ENCODE assay signal across 22 cellular contexts in the genomic region with DNA sequence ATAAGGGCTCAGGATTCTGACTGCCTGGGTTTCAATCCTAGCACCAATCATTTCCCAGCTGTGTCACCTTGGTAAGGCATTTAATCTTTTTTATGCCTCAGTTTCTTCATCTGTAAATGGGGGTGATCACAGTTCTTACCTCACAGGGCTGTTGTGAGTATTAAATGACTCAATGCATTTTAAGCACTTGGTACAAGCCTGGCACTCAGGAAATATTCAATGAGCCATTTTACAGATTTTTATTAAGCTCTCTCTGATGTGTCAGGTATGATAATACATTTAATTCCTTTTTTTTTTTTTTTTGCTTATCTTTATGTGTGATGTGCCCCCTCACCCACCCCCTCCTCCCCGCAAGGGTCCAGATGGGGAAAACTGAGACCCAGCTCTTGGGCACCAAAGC. TPM values are rescaled to one million over a fixed set of nuclear protein-coding genes. Genes with fewer than 3 reads are reported as not detected.
DNase-seq lines count a peak whose midpoint lies in the region; ATAC-seq, FAIRE-seq and TF ChIP-seq lines count a peak whose summit lies in the region.
"Had no signal": no experiment of that assay in that cellular context is flagged by ENCODE, and none has a peak within 500 bp of the region (broad histone marks: within the 10 kb centered on the region; RNA-seq: fewer than 3 reads in every experiment).

No MANE protein-coding gene starts in this region.

- H3K9ac ChIP-seq in BLaER1 (no peak overlapping the region), OCI-LY3 (ENCODE audit: low read length) (no peak overlapping the region), HepG2 (ENCODE audit: insufficient read depth, low read depth, low read length) (no peak overlapping the region)

- H3K4me2 ChIP-seq in BLaER1 (peak overlapping the region; percentile 74), OCI-LY3 (ENCODE audit: low read length) (0 out of 2 replicates have a peak overlapping the region, but pooled peaks have one; percentile 12), HepG2 (ENCODE audit: low read depth, low read length) (no peak overlapping the region)

- TF ChIP-seq POLR2A in esophagus squamous epithelium (IDR thresholded peaks at IDR 0.05) (no peak), sigmoid colon (IDR thresholded peaks at IDR 0.05) (no peak), HepG2 (IDR thresholded peaks at IDR 0.05; ENCODE audit: insufficient read depth in 1 of 2, low read depth in 2 of 2, low read length in 2 of 2) (no peak)

- WGBS in esophagus squamous epithelium, 2 donors, result 86% methylated on average over 1 of the region's 1 CpG; no CpG with 5 or more reads in 1 of the 2 donors
- 82 to 94% methylated on average over 1 of the region's 1 CpG for WGBS in sigmoid colon, 2 donors
- 2% methylated on average over 1 of the region's 1 CpG for WGBS in HepG2 (ENCODE audit: low lambda C conversion rate)

- no peak overlapping the region for H3K27ac ChIP-seq in BLaER1
- no peak overlapping the region for H3K27ac ChIP-seq in OCI-LY3 (ENCODE audit: low read length)
- H3K27ac ChIP-seq in esophagus squamous epithelium, result peak overlapping the region; percentile 49 to 92 (median 84)
- H3K27ac ChIP-seq in sigmoid colon, result peak overlapping the region; percentile 96 to 99 (median 99)
- H3K27ac ChIP-seq in HepG2 (ENCODE audit: extremely low read length, insufficient read depth, low read length), result no peak overlapping the region
- H3K27ac ChIP-seq: lower lobe of right lung, upper lobe of right lung had no signal

- ATAC-seq in HG02759 (IDR thresholded peaks at IDR 0.05; ENCODE audit: unreplicated experiment) (no peak), HG03097 (IDR thresholded peaks at IDR 0.05; ENCODE audit: low FRiP score, unreplicated experiment) (no peak), HepG2 (no peak)
- ATAC-seq: activated CD4-positive, CD25-positive, alpha-beta regulatory T cell treated with anti-CD3 and anti-CD28 coated beads, Interleukin-2, amount 50 U/mL, for 24 hours; activated naive CD8-positive, alpha-beta T cell treated with anti-CD3 and anti-CD28 coated beads, Interleukin-2, amount 50 U/mL, for 24 hours; lower lobe of right lung; stimulated activated naive CD8-positive, alpha-beta T cell treated with anti-CD3 and anti-CD28 coated beads, Interleukin-15, amount 100 ng/mL, for 72 hours; upper lobe of right lung had no signal

- TF ChIP-seq EP300 in sigmoid colon (IDR thresholded peaks at IDR 0.05), result no peak
- TF ChIP-seq EP300 in HepG2 (IDR thresholded peaks at IDR 0.05; ENCODE audit: low read depth in 2 of 2, low read length in 2 of 2), result no peak
- TF ChIP-seq EP300 in HepG2 (CRISPR knock-in tag; IDR thresholded peaks at IDR 0.05; ENCODE audit: borderline replicate concordance), result no peak

- H3K4me1 Mint-ChIP-seq in type B pancreatic cell (ENCODE audit: unreplicated experiment), result peaks cover 9% of the 10 kb centered on the region

- no peak overlapping the region for H3K4me3 Mint-ChIP-seq in type B pancreatic cell
- H3K4me3 Mint-ChIP-seq: activated CD4-positive, alpha-beta memory T cell treated with anti-CD3 and anti-CD28 coated beads, Interleukin-2, amount 10 ng/mL, durations not matched to agents 7 days and 5 days; activated naive CD8-positive, alpha-beta T cell treated with anti-CD3 and anti-CD28 coated beads, Interleukin-2, amount 50 U/mL, for 24 hours; CD4-positive, alpha-beta memory T cell; dendritic cell treated with granulocyte-macrophage colony-stimulating factor and Interleukin-4, amounts not matched to agents 40 ng/mL and 50 ng/mL, for 4 days; stimulated activated naive CD8-positive, alpha-beta T cell treated with anti-CD3 and anti-CD28 coated beads, Interleukin-15, amount 100 ng/mL, for 72 hours had no signal

- no peak for TF ChIP-seq CTCF in OCI-LY3 (IDR thresholded peaks at IDR 0.05; ENCODE audit: low read depth, low read length)
- TF ChIP-seq CTCF in esophagus squamous epithelium (IDR thresholded peaks at IDR 0.05), result no peak
- no peak for TF ChIP-seq CTCF in sigmoid colon (IDR thresholded peaks at IDR 0.05)
- TF ChIP-seq CTCF in type B pancreatic cell (conservative IDR thresholded peaks at IDR 0.05), result no peak
- TF ChIP-seq CTCF in HepG2 (CRISPR knock-in tag; IDR thresholded peaks at IDR 0.05), result no peak

- peaks cover 6% of the 10 kb centered on the region for H3K36me3 Mint-ChIP-seq in type B pancreatic cell
- H3K36me3 Mint-ChIP-seq: CD4-positive, alpha-beta memory T cell had no signal

- H3K4me3 ChIP-seq in BLaER1 (no peak overlapping the region), OCI-LY3 (ENCODE audit: low read length) (no peak overlapping the region), esophagus squamous epithelium (no peak overlapping the region), sigmoid colon (peak overlapping the region in 3 of 4 donors; percentile 68 to 88 (median 82)), HepG2 (replicated peaks in 1 of 3; ENCODE audit: insufficient read depth in 1 of 3, low read depth in 2 of 3, low read length in 3 of 3) (no peak overlapping the region)
- H3K4me3 ChIP-seq: lower lobe of right lung, upper lobe of right lung had no signal

- no peaks in the 10 kb centered on the region for H3K79me2 ChIP-seq in OCI-LY3 (ENCODE audit: low read length)
- no peaks in the 10 kb centered on the region for H3K79me2 ChIP-seq in HepG2 (ENCODE audit: insufficient read depth, low read length)

- H3K9me3 ChIP-seq in BLaER1 (no peaks in the 10 kb centered on the region), OCI-LY3 (ENCODE audit: insufficient read depth, low read length) (no peaks in the 10 kb centered on the region), esophagus squamous epithelium (no peaks in the 10 kb centered on the region), sigmoid colon (no peaks in the 10 kb centered on the region), HepG2 (ENCODE audit: low read length) (no peaks in the 10 kb centered on the region)
- H3K9me3 ChIP-seq: lower lobe of right lung, upper lobe of right lung had no signal

- CTCF ChIA-PET in HepG2 (lab: Yijun Ruan, JAX; ENCODE audit: low intra/inter-chr PET ratio, low total read pairs), result no interaction called here

- no peak for TF ChIP-seq RAD21 in HepG2 (CRISPR knock-in tag; IDR thresholded peaks at IDR 0.05)

- intact Hi-C loops in esophagus squamous epithelium (cut with DNase I) (no loop called here), sigmoid colon (cut with DNase I) (no loop called here), HepG2 (cut with micrococcal nuclease; ENCODE audit: unreplicated experiment) (no loop called here)

- no TSS peak for BruUV-seq in HepG2 (replicated peaks; lab: Mats Ljungman, UMichigan)

- peaks cover 47% of the 10 kb centered on the region for H3K4me1 ChIP-seq in BLaER1
- H3K4me1 ChIP-seq in OCI-LY3 (ENCODE audit: low read length), result peaks cover 7% of the 10 kb centered on the region
- H3K4me1 ChIP-seq in esophagus squamous epithelium, result peaks cover 0 to 45% (median 5%) of the 10 kb centered on the region in 3 donors
- peaks cover 0 to 94% (median 85%) of the 10 kb centered on the region in 4 donors for H3K4me1 ChIP-seq in sigmoid colon
- H3K4me1 ChIP-seq in HepG2 (ENCODE audit: insufficient read depth, low read length), result no peaks in the 10 kb centered on the region
- H3K4me1 ChIP-seq: lower lobe of right lung had no signal

- peaks cover 11% of the 10 kb centered on the region; the same call in 1 of the 2 replicates for H3K36me3 ChIP-seq in BLaER1
- no peaks in the 10 kb centered on the region for H3K36me3 ChIP-seq in OCI-LY3 (replicated peaks; ENCODE audit: low read depth, low read length)
- no peaks in the 10 kb centered on the region for H3K36me3 ChIP-seq in esophagus squamous epithelium
- peaks cover 0 to 15% (median 3%) of the 10 kb centered on the region in 4 donors for H3K36me3 ChIP-seq in sigmoid colon
- H3K36me3 ChIP-seq in HepG2 (replicated peaks in 1 of 2; ENCODE audit: control insufficient read depth in 1 of 2, insufficient read depth in 2 of 2, low read length in 2 of 2), result no peaks in the 10 kb centered on the region
- H3K36me3 ChIP-seq: lower lobe of right lung, upper lobe of right lung had no signal

- no peak for DNase-seq in esophagus squamous epithelium (lab: John Stamatoyannopoulos, UW)
- DNase-seq in sigmoid colon, result no peak
- DNase-seq in type B pancreatic cell (ENCODE audit: extremely low spot score, unreplicated experiment), result no peak
- DNase-seq in HepG2 (ENCODE audit: low spot score), result no peak
- DNase-seq: activated CD4-positive, alpha-beta memory T cell treated with anti-CD3 and anti-CD28 coated beads, Interleukin-2, amount 10 ng/mL, durations not matched to agents 7 days and 5 days; activated effector memory CD4-positive, alpha-beta T cell treated with anti-CD3 and anti-CD28 coated beads, Interleukin-2, amount 50 U/mL, for 16 hours; activated naive CD8-positive, alpha-beta T cell treated with anti-CD3 and anti-CD28 coated beads, Interleukin-2, amount 50 U/mL, for 24 hours; activated T-cell treated with anti-CD3 and anti-CD28 coated beads for 4 hours; CD4-positive, alpha-beta memory T cell; lower lobe of right lung; NCI-H2029; stimulated activated naive CD8-positive, alpha-beta T cell treated with anti-CD3 and anti-CD28 coated beads, Interleukin-15, amount 100 ng/mL, for 72 hours; upper lobe of right lung had no signal

- H3K27me3 ChIP-seq in BLaER1, result peaks cover 47% of the 10 kb centered on the region
- H3K27me3 ChIP-seq in OCI-LY3 (ENCODE audit: low read depth, low read length), result no peaks in the 10 kb centered on the region
- H3K27me3 ChIP-seq in esophagus squamous epithelium, result peaks cover 0 to 96% (median 0%) of the 10 kb centered on the region in 4 donors
- peaks cover 0 to 22% (median 4%) of the 10 kb centered on the region in 3 donors for H3K27me3 ChIP-seq in sigmoid colon
- H3K27me3 ChIP-seq in HepG2 (ENCODE audit: control insufficient read depth in 1 of 2, insufficient read depth in 2 of 2, low read length in 2 of 2), result peaks cover 64 to 97% of the 10 kb centered on the region in 2 experiments

- H3K27me3 Mint-ChIP-seq in type B pancreatic cell, result peaks cover 31% of the 10 kb centered on the region

- peaks cover 33% of the 10 kb centered on the region for H4K20me1 ChIP-seq in BLaER1
- H4K20me1 ChIP-seq in OCI-LY3 (ENCODE audit: insufficient read depth, low read length), result no peaks in the 10 kb centered on the region
- peaks cover 4% of the 10 kb centered on the region; the same call in 1 of the 2 replicates for H4K20me1 ChIP-seq in HepG2 (ENCODE audit: insufficient read depth, low read length)

- H3K27ac Mint-ChIP-seq in type B pancreatic cell, result no peak overlapping the region
- H3K27ac Mint-ChIP-seq: activated CD4-positive, alpha-beta memory T cell treated with anti-CD3 and anti-CD28 coated beads, Interleukin-2, amount 10 ng/mL, durations not matched to agents 7 days and 5 days; activated naive CD8-positive, alpha-beta T cell treated with anti-CD3 and anti-CD28 coated beads, Interleukin-2, amount 50 U/mL, for 24 hours; CD4-positive, alpha-beta memory T cell; dendritic cell treated with granulocyte-macrophage colony-stimulating factor and Interleukin-4, amounts not matched to agents 40 ng/mL and 50 ng/mL, for 4 days; stimulated activated naive CD8-positive, alpha-beta T cell treated with anti-CD3 and anti-CD28 coated beads, Interleukin-15, amount 100 ng/mL, for 72 hours had no signal

- H2AFZ ChIP-seq in OCI-LY3 (ENCODE audit: low read depth, low read length) (no peak overlapping the region), HepG2 (ENCODE audit: low read length) (no peak overlapping the region)

- no peak for FAIRE-seq in HepG2 (lab: Jason Lieb, UNC)
- FAIRE-seq: HTR-8/SVneo, islet of Langerhans had no signal

- in situ Hi-C loops in HepG2 (cut with HindIII; ENCODE audit: extremely low pct_ligation_motif_present, low pct_unique_long_range_greater_than_20kb), result no loop called here

- POLR2A ChIA-PET in HepG2 (lab: Yijun Ruan, JAX), result interaction anchor here (1.2 kb wide), 1 partner anchor 9 kb away, joined by 5 read pairs; no protein-coding TSS in a partner anchor

- H3K9me3 Mint-ChIP-seq in type B pancreatic cell, result no peaks in the 10 kb centered on the region
- H3K9me3 Mint-ChIP-seq: activated CD4-positive, alpha-beta memory T cell treated with anti-CD3 and anti-CD28 coated beads, Interleukin-2, amount 10 ng/mL, durations not matched to agents 7 days and 5 days; activated naive CD8-positive, alpha-beta T cell treated with anti-CD3 and anti-CD28 coated beads, Interleukin-2, amount 50 U/mL, for 24 hours; CD4-positive, alpha-beta memory T cell; dendritic cell treated with granulocyte-macrophage colony-stimulating factor and Interleukin-4, amounts not matched to agents 40 ng/mL and 50 ng/mL, for 4 days; stimulated activated naive CD8-positive, alpha-beta T cell treated with anti-CD3 and anti-CD28 coated beads, Interleukin-15, amount 100 ng/mL, for 72 hours had no signal

RNA-seq across cellular contexts. Expression of gene SPEG, which starts 12.0 kb away (rescaled TPM):
- 10 to 100 TPM in 1 of 4 donors, 1 to 10 TPM in 3; 3.8 to 29.0 (median 5.0) TPM for total RNA-seq in esophagus squamous epithelium
- total RNA-seq in sigmoid colon, result 100 to 1,000 TPM; 123 to 321 (median 194) TPM
- 10 to 100 TPM in 2 of 3 donors, 1 to 10 TPM in 1; 6.0 to 25.4 (median 13.4) TPM for polyA plus RNA-seq in sigmoid colon
- 11.5 and 49.4 TPM in 2 replicates for total RNA-seq in type B pancreatic cell (ENCODE audit: low replicate concordance)
- total RNA-seq in HepG2 (2016; rRNA removed; fragmentation: Illumina TruSeq; extraction: Trizol), result 0.18 TPM in 1 of 2 replicates, not detected in the other
- 0.51 TPM in 1 of 2 replicates, not detected in the other for total RNA-seq in HepG2 (2016; cell fraction: cytosol; rRNA removed; fragmentation: Illumina TruSeq; extraction: Trizol; ENCODE audit: low read depth)
- 0.06 TPM in 1 of 2 replicates, not detected in the other for total RNA-seq in HepG2 (2016; cell fraction: insoluble cytoplasmic fraction; rRNA removed; fragmentation: Illumina TruSeq; extraction: Trizol)
- 0.12 and 1.1 TPM in 2 replicates for total RNA-seq in HepG2 (2016; cell fraction: membrane; rRNA removed; fragmentation: Illumina TruSeq; extraction: Trizol)
- total RNA-seq in HepG2 (2016; cell fraction: nucleus; rRNA removed; fragmentation: Illumina TruSeq; extraction: Trizol), result 0.71 TPM in 1 of 2 replicates, not detected in the other
- 0.24 and 0.94 TPM in 2 replicates for polyA plus RNA-seq in HepG2 (2011; rRNA removed)
- polyA plus RNA-seq in HepG2 (2011; cell fraction: cytosol; rRNA removed), result 0.13 and 0.20 TPM in 2 replicates
- polyA plus RNA-seq in HepG2 (2011; cell fraction: nucleus; rRNA removed), result 0.45 and 1.0 TPM in 2 replicates
- 0.93 and 1.4 TPM in 2 replicates for polyA plus RNA-seq in HepG2 (2012)
- 0.38 and 0.63 TPM in 2 replicates for polyA plus RNA-seq in HepG2 (2016; cell fraction: cytosol; fragmentation: Illumina TruSeq; extraction: Trizol; ENCODE audit: low read depth)
- polyA plus RNA-seq in HepG2 (2016; cell fraction: insoluble cytoplasmic fraction; fragmentation: Illumina TruSeq; extraction: Trizol; ENCODE audit: low read depth), result 0.98 TPM in 1 of 2 replicates, not detected in the other
- polyA plus RNA-seq in HepG2 (2016; cell fraction: membrane; fragmentation: Illumina TruSeq; extraction: Trizol; ENCODE audit: low read depth), result 0.58 and 1.4 TPM in 2 replicates
- 0.41 TPM in 1 of 2 replicates, not detected in the other for polyA plus RNA-seq in HepG2 (2016; cell fraction: nucleus; fragmentation: Illumina TruSeq; extraction: Trizol; ENCODE audit: insufficient read depth, low read depth)
- polyA minus RNA-seq in HepG2 (2011; rRNA and poly(A)+ RNA removed; ENCODE audit: low replicate concordance), result 0.44 and 4.0 TPM in 2 replicates
- polyA minus RNA-seq in HepG2 (2011; cell fraction: cytosol; rRNA and poly(A)+ RNA removed), result not detected in 2 replicates
- polyA minus RNA-seq in HepG2 (2011; cell fraction: nucleus; rRNA and poly(A)+ RNA removed), result 0.37 and 1.8 TPM in 2 replicates

RNA-seq across cellular contexts. Expression of gene DES, which starts 28.5 kb away (rescaled TPM):
- total RNA-seq in esophagus squamous epithelium (1,000 to 10,000 TPM in 1 of 4 donors, 100 to 1,000 TPM in 3; 120 to 2,698 (median 303) TPM), sigmoid colon (over 10,000 TPM in 3 of 4 donors, 1,000 to 10,000 TPM in 1; 7,366 to 30,562 (median 13,340) TPM), type B pancreatic cell (ENCODE audit: low replicate concordance) (1.4 and 9.3 TPM in 2 replicates), HepG2 (2016; rRNA removed; fragmentation: Illumina TruSeq; extraction: Trizol) (not detected in 2 replicates)
- polyA plus RNA-seq in sigmoid colon (100 to 1,000 TPM in 2 of 3 donors, 10 to 100 TPM in 1; 35.1 to 264 (median 162) TPM), HepG2 (2011; rRNA removed) (0.21 TPM in 1 of 2 replicates, not detected in the other)
- total RNA-seq in HepG2 (2016; cell fraction: cytosol; rRNA removed; fragmentation: Illumina TruSeq; extraction: Trizol; ENCODE audit: low read depth), result 0.10 TPM in 1 of 2 replicates, not detected in the other
- not detected in 2 replicates for total RNA-seq in HepG2 (2016; cell fraction: insoluble cytoplasmic fraction; rRNA removed; fragmentation: Illumina TruSeq; extraction: Trizol)
- not detected in 2 replicates for total RNA-seq in HepG2 (2016; cell fraction: membrane; rRNA removed; fragmentation: Illumina TruSeq; extraction: Trizol)
- total RNA-seq in HepG2 (2016; cell fraction: nucleus; rRNA removed; fragmentation: Illumina TruSeq; extraction: Trizol), result not detected in 2 replicates
- polyA plus RNA-seq in HepG2 (2011; cell fraction: cytosol; rRNA removed), result 0.05 and 0.09 TPM in 2 replicates
- 0.51 TPM in 1 of 2 replicates, not detected in the other for polyA plus RNA-seq in HepG2 (2011; cell fraction: nucleus; rRNA removed)
- not detected in 2 replicates for polyA plus RNA-seq in HepG2 (2012)
- not detected in 2 replicates for polyA plus RNA-seq in HepG2 (2016; cell fraction: cytosol; fragmentation: Illumina TruSeq; extraction: Trizol; ENCODE audit: low read depth)
- not detected in 2 replicates for polyA plus RNA-seq in HepG2 (2016; cell fraction: insoluble cytoplasmic fraction; fragmentation: Illumina TruSeq; extraction: Trizol; ENCODE audit: low read depth)
- not detected in 2 replicates for polyA plus RNA-seq in HepG2 (2016; cell fraction: membrane; fragmentation: Illumina TruSeq; extraction: Trizol; ENCODE audit: low read depth)
- polyA plus RNA-seq in HepG2 (2016; cell fraction: nucleus; fragmentation: Illumina TruSeq; extraction: Trizol; ENCODE audit: insufficient read depth, low read depth), result not detected in 2 replicates
- polyA minus RNA-seq in HepG2 (2011; rRNA and poly(A)+ RNA removed; ENCODE audit: low replicate concordance), result 0.06 and 8.3 TPM in 2 replicates
- not detected in 2 replicates for polyA minus RNA-seq in HepG2 (2011; cell fraction: cytosol; rRNA and poly(A)+ RNA removed)
- polyA minus RNA-seq in HepG2 (2011; cell fraction: nucleus; rRNA and poly(A)+ RNA removed), result not detected in 2 replicates
- total RNA-seq: activated CD4-positive, alpha-beta memory T cell treated with anti-CD3 and anti-CD28 coated beads, Interleukin-2, amount 10 ng/mL, durations not matched to agents 7 days and 5 days; CD4-positive, alpha-beta memory T cell; endothelial cell of umbilical vein had no signal
- polyA plus RNA-seq: CD4-positive, alpha-beta memory T cell; endothelial cell of umbilical vein had no signal

RNA-seq across cellular contexts. Expression of gene GMPPA, which starts 52.0 kb away (rescaled TPM):
- 10 to 100 TPM; 18.1 to 31.1 (median 26.4) TPM for total RNA-seq in esophagus squamous epithelium
- total RNA-seq in sigmoid colon, result 10 to 100 TPM; 13.9 to 24.7 (median 21.3) TPM
- polyA plus RNA-seq in sigmoid colon, result 10 to 100 TPM; 42.6 to 52.8 (median 44.2) TPM
- 34.4 and 48.8 TPM in 2 replicates for total RNA-seq in type B pancreatic cell (ENCODE audit: low replicate concordance)
- 81.1 and 88.7 TPM in 2 replicates for total RNA-seq in HepG2 (2016; rRNA removed; fragmentation: Illumina TruSeq; extraction: Trizol)
- 41.1 and 50.9 TPM in 2 replicates for total RNA-seq in HepG2 (2016; cell fraction: cytosol; rRNA removed; fragmentation: Illumina TruSeq; extraction: Trizol; ENCODE audit: low read depth)
- 81.2 and 82.9 TPM in 2 replicates for total RNA-seq in HepG2 (2016; cell fraction: insoluble cytoplasmic fraction; rRNA removed; fragmentation: Illumina TruSeq; extraction: Trizol)
- total RNA-seq in HepG2 (2016; cell fraction: membrane; rRNA removed; fragmentation: Illumina TruSeq; extraction: Trizol), result 59.8 and 79.0 TPM in 2 replicates
- total RNA-seq in HepG2 (2016; cell fraction: nucleus; rRNA removed; fragmentation: Illumina TruSeq; extraction: Trizol), result 39.6 and 46.3 TPM in 2 replicates
- 106 and 115 TPM in 2 replicates for polyA plus RNA-seq in HepG2 (2011; rRNA removed)
- 98.1 and 128 TPM in 2 replicates for polyA plus RNA-seq in HepG2 (2011; cell fraction: cytosol; rRNA removed)
- 123 and 155 TPM in 2 replicates for polyA plus RNA-seq in HepG2 (2011; cell fraction: nucleus; rRNA removed)
- polyA plus RNA-seq in HepG2 (2012), result 44.8 and 45.3 TPM in 2 replicates
- 40.7 and 53.5 TPM in 2 replicates for polyA plus RNA-seq in HepG2 (2016; cell fraction: cytosol; fragmentation: Illumina TruSeq; extraction: Trizol; ENCODE audit: low read depth)
- 88.1 and 98.3 TPM in 2 replicates for polyA plus RNA-seq in HepG2 (2016; cell fraction: insoluble cytoplasmic fraction; fragmentation: Illumina TruSeq; extraction: Trizol; ENCODE audit: low read depth)
- 54.7 and 71.1 TPM in 2 replicates for polyA plus RNA-seq in HepG2 (2016; cell fraction: membrane; fragmentation: Illumina TruSeq; extraction: Trizol; ENCODE audit: low read depth)
- 87.2 and 90.5 TPM in 2 replicates for polyA plus RNA-seq in HepG2 (2016; cell fraction: nucleus; fragmentation: Illumina TruSeq; extraction: Trizol; ENCODE audit: insufficient read depth, low read depth)
- 98.5 and 174 TPM in 2 replicates for polyA minus RNA-seq in HepG2 (2011; rRNA and poly(A)+ RNA removed; ENCODE audit: low replicate concordance)
- 43.2 and 68.0 TPM in 2 replicates for polyA minus RNA-seq in HepG2 (2011; cell fraction: cytosol; rRNA and poly(A)+ RNA removed)
- 32.6 and 38.2 TPM in 2 replicates for polyA minus RNA-seq in HepG2 (2011; cell fraction: nucleus; rRNA and poly(A)+ RNA removed)

RNA-seq across cellular contexts. Expression of gene DNPEP, which starts 59.0 kb away (rescaled TPM):
- total RNA-seq in esophagus squamous epithelium (10 to 100 TPM; 36.7 to 82.4 (median 39.5) TPM), sigmoid colon (10 to 100 TPM; 43.2 to 62.8 (median 53.1) TPM), type B pancreatic cell (ENCODE audit: low replicate concordance) (54.1 and 56.1 TPM in 2 replicates), HepG2 (2016; rRNA removed; fragmentation: Illumina TruSeq; extraction: Trizol) (103 and 104 TPM in 2 replicates)
- polyA plus RNA-seq in sigmoid colon (100 to 1,000 TPM; 108 to 137 (median 132) TPM), HepG2 (2011; rRNA removed) (109 and 130 TPM in 2 replicates)
- 50.2 and 51.7 TPM in 2 replicates for total RNA-seq in HepG2 (2016; cell fraction: cytosol; rRNA removed; fragmentation: Illumina TruSeq; extraction: Trizol; ENCODE audit: low read depth)
- total RNA-seq in HepG2 (2016; cell fraction: insoluble cytoplasmic fraction; rRNA removed; fragmentation: Illumina TruSeq; extraction: Trizol), result 93.4 and 106 TPM in 2 replicates
- 77.6 and 92.7 TPM in 2 replicates for total RNA-seq in HepG2 (2016; cell fraction: membrane; rRNA removed; fragmentation: Illumina TruSeq; extraction: Trizol)
- total RNA-seq in HepG2 (2016; cell fraction: nucleus; rRNA removed; fragmentation: Illumina TruSeq; extraction: Trizol), result 62.5 and 67.1 TPM in 2 replicates
- 66.5 and 97.7 TPM in 2 replicates for polyA plus RNA-seq in HepG2 (2011; cell fraction: cytosol; rRNA removed)
- 277 and 306 TPM in 2 replicates for polyA plus RNA-seq in HepG2 (2011; cell fraction: nucleus; rRNA removed)
- 76.3 and 101 TPM in 2 replicates for polyA plus RNA-seq in HepG2 (2012)
- 62.5 and 80.3 TPM in 2 replicates for polyA plus RNA-seq in HepG2 (2016; cell fraction: cytosol; fragmentation: Illumina TruSeq; extraction: Trizol; ENCODE audit: low read depth)
- polyA plus RNA-seq in HepG2 (2016; cell fraction: insoluble cytoplasmic fraction; fragmentation: Illumina TruSeq; extraction: Trizol; ENCODE audit: low read depth), result 93.7 and 94.8 TPM in 2 replicates
- 72.3 and 84.5 TPM in 2 replicates for polyA plus RNA-seq in HepG2 (2016; cell fraction: membrane; fragmentation: Illumina TruSeq; extraction: Trizol; ENCODE audit: low read depth)
- 145 and 149 TPM in 2 replicates for polyA plus RNA-seq in HepG2 (2016; cell fraction: nucleus; fragmentation: Illumina TruSeq; extraction: Trizol; ENCODE audit: insufficient read depth, low read depth)
- polyA minus RNA-seq in HepG2 (2011; rRNA and poly(A)+ RNA removed; ENCODE audit: low replicate concordance), result 78.0 and 193 TPM in 2 replicates
- polyA minus RNA-seq in HepG2 (2011; cell fraction: cytosol; rRNA and poly(A)+ RNA removed), result 37.2 and 45.9 TPM in 2 replicates
- 77.3 and 82.6 TPM in 2 replicates for polyA minus RNA-seq in HepG2 (2011; cell fraction: nucleus; rRNA and poly(A)+ RNA removed)

Comparison
In these comparisons a context has a peak if more than half of its experiments do, and no peak if none do; other contexts are left out.
1. H3K27ac ChIP-seq: peak in esophagus squamous epithelium (4 of 4) and sigmoid colon (4 of 4); none in BLaER1 (single experiment), OCI-LY3 (single experiment) and HepG2 (single experiment).
2. H3K4me3 ChIP-seq: peak in sigmoid colon (3 of 4); none in BLaER1 (single experiment), OCI-LY3 (single experiment), esophagus squamous epithelium (0 of 4) and HepG2 (0 of 3).
3. RNA of gene DES, which starts 28.5 kb away (total RNA-seq): 7,366 to 30,562 TPM in sigmoid colon and 120 to 2,698 TPM in esophagus squamous epithelium; 1.4 to 9.3 TPM in type B pancreatic cell and 0.10 TPM in HepG2; every median in the first group is over 10 times any median in the second.